Comparison of ENCODE assay signal across 9 cellular contexts in the genomic region with DNA sequence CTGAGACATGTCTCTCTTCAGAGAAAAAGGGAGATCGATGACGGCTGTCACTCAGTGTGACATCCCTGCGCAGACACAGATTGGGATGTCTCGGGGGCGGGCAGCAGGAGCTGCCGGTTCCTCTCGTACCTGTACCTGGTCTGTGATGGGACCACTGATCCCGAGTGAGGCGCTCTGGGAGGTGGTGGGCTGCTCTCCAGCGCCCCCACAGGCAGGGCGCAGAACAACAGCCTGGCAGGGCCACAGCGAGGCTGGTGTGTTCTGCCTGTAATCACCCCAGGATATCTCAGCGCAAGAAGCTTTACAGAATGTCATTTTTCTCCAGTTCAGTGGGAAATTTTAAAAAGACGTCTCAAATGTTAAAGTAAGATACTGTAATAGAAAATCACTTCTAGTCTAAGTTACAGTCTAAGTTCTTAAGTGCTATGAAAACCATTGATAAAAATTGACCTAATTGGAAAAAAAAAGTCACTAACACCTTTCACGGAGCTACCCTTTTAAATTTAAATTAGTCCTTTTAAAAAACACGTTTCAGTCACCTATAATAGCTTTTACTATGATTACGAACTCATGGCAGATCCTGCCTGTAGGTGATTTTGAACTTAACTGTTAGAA.
A peak's percentile ranks its signal among the peaks of the same experiment; 100 is the strongest.
DNase-seq lines count a peak whose midpoint lies in the region; ATAC-seq and TF ChIP-seq lines count a peak whose summit lies in the region.
"Had no signal": no experiment of that assay in that cellular context is flagged by ENCODE, and none has a peak within 500 bp of the region (broad histone marks: within the 10 kb centered on the region; RNA-seq: fewer than 3 reads in every experiment).

No MANE protein-coding gene starts in this region.

- H3K79me2 ChIP-seq in SU-DHL-6 (ENCODE audit: insufficient read depth, low read length) = no peaks in the 10 kb centered on the region

- no peaks in the 10 kb centered on the region for H3K27me3 ChIP-seq in SU-DHL-6 (ENCODE audit: low read length)
- H3K27me3 ChIP-seq in brain microvascular endothelial cell (replicated peaks) = no peaks in the 10 kb centered on the region
- H3K27me3 ChIP-seq in right lobe of liver = no peaks in the 10 kb centered on the region
- H3K27me3 ChIP-seq in transverse colon = no peaks in the 10 kb centered on the region

- no peak overlapping the region for H2AFZ ChIP-seq in SU-DHL-6 (ENCODE audit: low read depth, low read length, severe bottlenecking)

- in situ Hi-C loops in brain microvascular endothelial cell (cut with HindIII; ENCODE audit: low pct_ligation_motif_present, low sequenced_read_pairs) = no loop called here
- in situ Hi-C loops in transverse colon (cut with MboI; ENCODE audit: low pct_ligation_motif_present in 1 of 4, low pct_unique_long_range_greater_than_20kb in 1 of 4, low sequenced_read_pairs in 3 of 4) = no loop called here

- H3K4me3 ChIP-seq in SU-DHL-6 (ENCODE audit: insufficient read depth, low read length, poor library complexity, severe bottlenecking) (no peak overlapping the region), brain microvascular endothelial cell (ENCODE audit: low read depth, low read length) (no peak overlapping the region), right lobe of liver (no peak overlapping the region), transverse colon (no peak overlapping the region)
- H3K4me3 ChIP-seq: SK-N-MC had no signal

- H3K36me3 ChIP-seq in SU-DHL-6 (ENCODE audit: low read length) (no peaks in the 10 kb centered on the region), brain microvascular endothelial cell (replicated peaks) (no peaks in the 10 kb centered on the region), right lobe of liver (no peaks in the 10 kb centered on the region), transverse colon (no peaks in the 10 kb centered on the region)

- TF ChIP-seq CTCF in SU-DHL-6 (IDR thresholded peaks at IDR 0.05; ENCODE audit: insufficient read depth, low read length, poor library complexity, severe bottlenecking) (peak; percentile 56), brain microvascular endothelial cell (IDR thresholded peaks at IDR 0.05; ENCODE audit: low read depth, low read length, missing control alignments) (peak; percentile 97), right lobe of liver (IDR thresholded peaks at IDR 0.05) (peak; percentile 41 to 94 (median 90)), transverse colon (IDR thresholded peaks at IDR 0.05) (peak; percentile 52 to 92 (median 70))

- no peak for TF ChIP-seq EP300 in transverse colon (IDR thresholded peaks at IDR 0.05; ENCODE audit: low read depth)

- H3K9ac ChIP-seq in SU-DHL-6 (ENCODE audit: low read length) = no peak overlapping the region

- DNase-seq in ELR (ENCODE audit: low read depth) (peak; percentile 17), brain microvascular endothelial cell (no peak), right lobe of liver (no peak), transverse colon (no peak), COR-L47 (lab: John Stamatoyannopoulos, UW) (no peak), NCI-H128 (lab: John Stamatoyannopoulos, UW; ENCODE audit: unreplicated experiment) (no peak)

- 24% methylated on average over 17 of the region's 17 CpGs for WGBS in right lobe of liver (ENCODE audit: insufficient coverage, low coverage, low lambda C conversion rate, missing lambda C conversion rate)
- WGBS in transverse colon (ENCODE audit: low coverage in 1 of 2), 2 donors = 35 to 42% methylated on average over 7 to 17 of the region's 17 CpGs

- H4K20me1 ChIP-seq in SU-DHL-6 (ENCODE audit: low read depth, low read length) = no peaks in the 10 kb centered on the region

- no peak overlapping the region for H3K4me2 ChIP-seq in SU-DHL-6 (ENCODE audit: low read depth, low read length, poor library complexity, severe bottlenecking)

- no peaks in the 10 kb centered on the region for H3K9me2 ChIP-seq in SU-DHL-6 (replicated peaks; ENCODE audit: insufficient read depth, low read length)

- intact Hi-C loops in right lobe of liver (cut with DNase I) (no loop called here), transverse colon (cut with DNase I; ENCODE audit: low total_unique reads) (no loop called here)

- H3K27ac ChIP-seq in SU-DHL-6 (ENCODE audit: low read depth, low read length) (no peak overlapping the region), brain microvascular endothelial cell (no peak overlapping the region), right lobe of liver (no peak overlapping the region), transverse colon (no peak overlapping the region)
- H3K27ac ChIP-seq: SK-N-MC had no signal

- no peaks in the 10 kb centered on the region for H3F3A ChIP-seq in SU-DHL-6 (ENCODE audit: insufficient read depth)

- H3K9me3 ChIP-seq in SU-DHL-6 (ENCODE audit: insufficient read depth, low read length) (no peaks in the 10 kb centered on the region), right lobe of liver (no peaks in the 10 kb centered on the region), transverse colon (no peaks in the 10 kb centered on the region)

- TF ChIP-seq POLR2A in right lobe of liver (IDR thresholded peaks at IDR 0.05) = no peak
- TF ChIP-seq POLR2A in transverse colon (IDR thresholded peaks at IDR 0.05) = no peak

- H3K4me1 ChIP-seq in right lobe of liver = no peaks in the 10 kb centered on the region
- H3K4me1 ChIP-seq in transverse colon = no peaks in the 10 kb centered on the region

- ATAC-seq in HG02678 (IDR thresholded peaks at IDR 0.05; ENCODE audit: unreplicated experiment) = peak; percentile 78
- peak; percentile 88 to 92 (median 90) for ATAC-seq in right lobe of liver
